ENCODE assay signal across 8 cellular contexts in genomic region chr17:58666858-58667267, GRCh38. TPM values are rescaled to one million over a fixed set of nuclear protein-coding genes. Genes with fewer than 3 reads are reported as not detected.
DNase-seq lines count a peak whose midpoint lies in the region; ATAC-seq and TF ChIP-seq lines count a peak whose summit lies in the region.

No MANE protein-coding gene starts in this region.

- H3K4me3 Mint-ChIP-seq in activated naive CD4-positive, alpha-beta T cell treated with anti-CD3 and anti-CD28 coated beads, Interleukin-2, amount 50 U/mL, for 24 hours: peak overlapping the region; percentile 47

- H3K27me3 ChIP-seq in esophagus muscularis mucosa: no peaks in the 10 kb centered on the region

- intact Hi-C loops in left ventricle myocardium superior (cut with micrococcal nuclease): no loop called here
- intact Hi-C loops in esophagus muscularis mucosa (cut with DNase I): no loop called here

- no peaks in the 10 kb centered on the region for H3K36me3 ChIP-seq in esophagus muscularis mucosa

- H3K27ac ChIP-seq in esophagus muscularis mucosa (replicated peaks in 1 of 4): peak overlapping the region in 2 of 4 donors; percentile 13 to 26

- TF ChIP-seq EP300 in esophagus muscularis mucosa (IDR thresholded peaks at IDR 0.05): no peak

- peaks cover 2% of the 10 kb centered on the region for H3K27me3 Mint-ChIP-seq in activated naive CD4-positive, alpha-beta T cell treated with anti-CD3 and anti-CD28 coated beads, Interleukin-2, amount 50 U/mL, for 24 hours

- H3K4me1 Mint-ChIP-seq in activated naive CD4-positive, alpha-beta T cell treated with anti-CD3 and anti-CD28 coated beads, Interleukin-2, amount 50 U/mL, for 24 hours: peaks cover 8% of the 10 kb centered on the region

- 66% methylated on average over 19 of the region's 19 CpGs for WGBS in esophagus muscularis mucosa

- H3K9me3 Mint-ChIP-seq in activated naive CD4-positive, alpha-beta T cell treated with anti-CD3 and anti-CD28 coated beads, Interleukin-2, amount 50 U/mL, for 24 hours: no peaks in the 10 kb centered on the region

- no peak overlapping the region for H3K27ac Mint-ChIP-seq in activated naive CD4-positive, alpha-beta T cell treated with anti-CD3 and anti-CD28 coated beads, Interleukin-2, amount 50 U/mL, for 24 hours

- DNase-seq in CD1c-positive myeloid dendritic cell (ENCODE audit: extremely low spot score) (peak; percentile 94), NCI-H82 (lab: John Stamatoyannopoulos, UW) (peak; percentile 65), left ventricle myocardium superior (peak; percentile 78), NCI-H2171 (lab: John Stamatoyannopoulos, UW) (no peak), esophagus muscularis mucosa (ENCODE audit: extremely low spot score) (no peak), OCI-M1 (lab: John Stamatoyannopoulos, UW) (no peak)
- peak; percentile 62 for DNase-seq in stimulated activated CD4-positive, alpha-beta T cell treated with anti-CD3 and anti-CD28 coated beads, Interleukin-15, amount 100 ng/mL, for 24 hours

- no peak for TF ChIP-seq POLR2A in esophagus muscularis mucosa (IDR thresholded peaks at IDR 0.05; ENCODE audit: low read depth)

- H3K4me1 ChIP-seq in esophagus muscularis mucosa: no peaks in the 10 kb centered on the region

- no peaks in the 10 kb centered on the region for H3K36me3 Mint-ChIP-seq in activated naive CD4-positive, alpha-beta T cell treated with anti-CD3 and anti-CD28 coated beads, Interleukin-2, amount 50 U/mL, for 24 hours

- no peaks in the 10 kb centered on the region for H3K9me3 ChIP-seq in esophagus muscularis mucosa

- ATAC-seq in left ventricle myocardium superior: peak; percentile 77

- TF ChIP-seq CTCF in esophagus muscularis mucosa (IDR thresholded peaks at IDR 0.05): no peak

- H3K4me3 ChIP-seq in esophagus muscularis mucosa: peak overlapping the region in 1 of 4 donors; percentile 14

RNA-seq across cellular contexts. Expression of gene TEX14, which starts 25.0 kb away (rescaled TPM):
- total RNA-seq in left ventricle myocardium superior (0.15 TPM), esophagus muscularis mucosa (under 1 TPM; under 0.01 to 0.19 (median 0.11) TPM)

RNA-seq across cellular contexts. Expression of gene RAD51C, which starts 25.5 kb away (rescaled TPM):
- total RNA-seq in left ventricle myocardium superior (39.4 TPM), esophagus muscularis mucosa (10 to 100 TPM; 20.1 to 27.0 (median 21.4) TPM)

Comparison
In these comparisons a context has a peak if more than half of its experiments do, and no peak if none do; other contexts are left out.
1. DNase-seq: peak in CD1c-positive myeloid dendritic cell (single experiment), NCI-H82 (single experiment), left ventricle myocardium superior (single experiment) and stimulated activated CD4-positive, alpha-beta T cell treated with anti-CD3 and anti-CD28 coated beads, Interleukin-15, amount 100 ng/mL, for 24 hours (single experiment); none in NCI-H2171 (single experiment), esophagus muscularis mucosa (single experiment) and OCI-M1 (single experiment).